Comparison of ENCODE assay signal across 1 cellular context in genomic region chr6:110873981-110874879, GRCh38.
A peak's percentile ranks its signal among the peaks of the same experiment; 100 is the strongest.
TF ChIP-seq lines count a peak whose summit lies in the region.

Gene AMD1 (plus strand): TSS chr6:110874785. CDS start chr6:110875106, 321 bp downstream.

TF ChIP-seq in HepG2, 621 proteins besides CTCF, POLR2A, EP300 and RAD21 (continued from another document and continues in another):
- TF ChIP-seq MTA1 (CRISPR knock-in tag; IDR thresholded peaks at IDR 0.05; ENCODE audit: borderline replicate concordance): no peak
- TF ChIP-seq MXD3 (CRISPR knock-in tag; IDR thresholded peaks at IDR 0.05): no peak; the same call in 1 of the 2 replicates
- no peak for TF ChIP-seq TCF12 (IDR thresholded peaks at IDR 0.05)
- TF ChIP-seq TCF12 (CRISPR knock-in tag; IDR thresholded peaks at IDR 0.05): no peak
- TF ChIP-seq, protein P1, sequence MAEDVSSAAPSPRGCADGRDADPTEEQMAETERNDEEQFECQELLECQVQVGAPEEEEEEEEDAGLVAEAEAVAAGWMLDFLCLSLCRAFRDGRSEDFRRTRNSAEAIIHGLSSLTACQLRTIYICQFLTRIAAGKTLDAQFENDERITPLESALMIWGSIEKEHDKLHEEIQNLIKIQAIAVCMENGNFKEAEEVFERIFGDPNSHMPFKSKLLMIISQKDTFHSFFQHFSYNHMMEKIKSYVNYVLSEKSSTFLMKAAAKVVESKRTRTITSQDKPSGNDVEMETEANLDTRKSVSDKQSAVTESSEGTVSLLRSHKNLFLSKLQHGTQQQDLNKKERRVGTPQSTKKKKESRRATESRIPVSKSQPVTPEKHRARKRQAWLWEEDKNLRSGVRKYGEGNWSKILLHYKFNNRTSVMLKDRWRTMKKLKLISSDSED (CRISPR knock-in tag; IDR thresholded peaks at IDR 0.05): no peak
- no peak for TF ChIP-seq SMYD3 (CRISPR knock-in tag; IDR thresholded peaks at IDR 0.05)
- TF ChIP-seq MAFF (IDR thresholded peaks at IDR 0.05; ENCODE audit: low read depth, low read length): peak; percentile 34; the same call in 1 of the 2 replicates
- peak; percentile 75; the same call in 1 of the 2 replicates for TF ChIP-seq KAT7 (CRISPR knock-in tag; IDR thresholded peaks at IDR 0.05; ENCODE audit: borderline replicate concordance)
- TF ChIP-seq GRHL1 (CRISPR knock-in tag; conservative IDR thresholded peaks at IDR 0.05): no peak
- peak; percentile 96; the same call in 1 of the 2 replicates for TF ChIP-seq PBX3 (CRISPR knock-in tag; IDR thresholded peaks at IDR 0.05; ENCODE audit: borderline replicate concordance)
- TF ChIP-seq, protein P2, sequence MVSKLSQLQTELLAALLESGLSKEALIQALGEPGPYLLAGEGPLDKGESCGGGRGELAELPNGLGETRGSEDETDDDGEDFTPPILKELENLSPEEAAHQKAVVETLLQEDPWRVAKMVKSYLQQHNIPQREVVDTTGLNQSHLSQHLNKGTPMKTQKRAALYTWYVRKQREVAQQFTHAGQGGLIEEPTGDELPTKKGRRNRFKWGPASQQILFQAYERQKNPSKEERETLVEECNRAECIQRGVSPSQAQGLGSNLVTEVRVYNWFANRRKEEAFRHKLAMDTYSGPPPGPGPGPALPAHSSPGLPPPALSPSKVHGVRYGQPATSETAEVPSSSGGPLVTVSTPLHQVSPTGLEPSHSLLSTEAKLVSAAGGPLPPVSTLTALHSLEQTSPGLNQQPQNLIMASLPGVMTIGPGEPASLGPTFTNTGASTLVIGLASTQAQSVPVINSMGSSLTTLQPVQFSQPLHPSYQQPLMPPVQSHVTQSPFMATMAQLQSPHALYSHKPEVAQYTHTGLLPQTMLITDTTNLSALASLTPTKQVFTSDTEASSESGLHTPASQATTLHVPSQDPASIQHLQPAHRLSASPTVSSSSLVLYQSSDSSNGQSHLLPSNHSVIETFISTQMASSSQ (IDR thresholded peaks at IDR 0.05; ENCODE audit: low read depth): no peak
- TF ChIP-seq, protein P2 (CRISPR knock-in tag; IDR thresholded peaks at IDR 0.05; ENCODE audit: borderline replicate concordance): peak; percentile 54; the same call in 1 of the 2 replicates
- TF ChIP-seq ZEB1 (IDR thresholded peaks at IDR 0.05; ENCODE audit: insufficient replicate concordance, low read depth): peak; percentile 59
- peak; percentile 68 for TF ChIP-seq ZNF3 (CRISPR knock-in tag; IDR thresholded peaks at IDR 0.05)
- peak; percentile 98 for TF ChIP-seq YY1 (IDR thresholded peaks at IDR 0.05; ENCODE audit: insufficient read depth, insufficient replicate concordance, low read depth, low read length)
- TF ChIP-seq, protein P3, sequence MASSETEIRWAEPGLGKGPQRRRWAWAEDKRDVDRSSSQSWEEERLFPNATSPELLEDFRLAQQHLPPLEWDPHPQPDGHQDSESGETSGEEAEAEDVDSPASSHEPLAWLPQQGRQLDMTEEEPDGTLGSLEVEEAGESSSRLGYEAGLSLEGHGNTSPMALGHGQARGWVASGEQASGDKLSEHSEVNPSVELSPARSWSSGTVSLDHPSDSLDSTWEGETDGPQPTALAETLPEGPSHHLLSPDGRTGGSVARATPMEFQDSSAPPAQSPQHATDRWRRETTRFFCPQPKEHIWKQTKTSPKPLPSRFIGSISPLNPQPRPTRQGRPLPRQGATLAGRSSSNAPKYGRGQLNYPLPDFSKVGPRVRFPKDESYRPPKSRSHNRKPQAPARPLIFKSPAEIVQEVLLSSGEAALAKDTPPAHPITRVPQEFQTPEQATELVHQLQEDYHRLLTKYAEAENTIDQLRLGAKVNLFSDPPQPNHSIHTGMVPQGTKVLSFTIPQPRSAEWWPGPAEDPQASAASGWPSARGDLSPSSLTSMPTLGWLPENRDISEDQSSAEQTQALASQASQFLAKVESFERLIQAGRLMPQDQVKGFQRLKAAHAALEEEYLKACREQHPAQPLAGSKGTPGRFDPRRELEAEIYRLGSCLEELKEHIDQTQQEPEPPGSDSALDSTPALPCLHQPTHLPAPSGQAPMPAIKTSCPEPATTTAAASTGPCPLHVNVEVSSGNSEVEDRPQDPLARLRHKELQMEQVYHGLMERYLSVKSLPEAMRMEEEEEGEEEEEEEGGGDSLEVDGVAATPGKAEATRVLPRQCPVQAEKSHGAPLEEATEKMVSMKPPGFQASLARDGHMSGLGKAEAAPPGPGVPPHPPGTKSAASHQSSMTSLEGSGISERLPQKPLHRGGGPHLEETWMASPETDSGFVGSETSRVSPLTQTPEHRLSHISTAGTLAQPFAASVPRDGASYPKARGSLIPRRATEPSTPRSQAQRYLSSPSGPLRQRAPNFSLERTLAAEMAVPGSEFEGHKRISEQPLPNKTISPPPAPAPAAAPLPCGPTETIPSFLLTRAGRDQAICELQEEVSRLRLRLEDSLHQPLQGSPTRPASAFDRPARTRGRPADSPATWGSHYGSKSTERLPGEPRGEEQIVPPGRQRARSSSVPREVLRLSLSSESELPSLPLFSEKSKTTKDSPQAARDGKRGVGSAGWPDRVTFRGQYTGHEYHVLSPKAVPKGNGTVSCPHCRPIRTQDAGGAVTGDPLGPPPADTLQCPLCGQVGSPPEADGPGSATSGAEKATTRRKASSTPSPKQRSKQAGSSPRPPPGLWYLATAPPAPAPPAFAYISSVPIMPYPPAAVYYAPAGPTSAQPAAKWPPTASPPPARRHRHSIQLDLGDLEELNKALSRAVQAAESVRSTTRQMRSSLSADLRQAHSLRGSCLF (CRISPR knock-in tag; IDR thresholded peaks at IDR 0.05; ENCODE audit: borderline replicate concordance): peak; percentile 26; the same call in 1 of the 2 replicates
- TF ChIP-seq, protein P4, sequence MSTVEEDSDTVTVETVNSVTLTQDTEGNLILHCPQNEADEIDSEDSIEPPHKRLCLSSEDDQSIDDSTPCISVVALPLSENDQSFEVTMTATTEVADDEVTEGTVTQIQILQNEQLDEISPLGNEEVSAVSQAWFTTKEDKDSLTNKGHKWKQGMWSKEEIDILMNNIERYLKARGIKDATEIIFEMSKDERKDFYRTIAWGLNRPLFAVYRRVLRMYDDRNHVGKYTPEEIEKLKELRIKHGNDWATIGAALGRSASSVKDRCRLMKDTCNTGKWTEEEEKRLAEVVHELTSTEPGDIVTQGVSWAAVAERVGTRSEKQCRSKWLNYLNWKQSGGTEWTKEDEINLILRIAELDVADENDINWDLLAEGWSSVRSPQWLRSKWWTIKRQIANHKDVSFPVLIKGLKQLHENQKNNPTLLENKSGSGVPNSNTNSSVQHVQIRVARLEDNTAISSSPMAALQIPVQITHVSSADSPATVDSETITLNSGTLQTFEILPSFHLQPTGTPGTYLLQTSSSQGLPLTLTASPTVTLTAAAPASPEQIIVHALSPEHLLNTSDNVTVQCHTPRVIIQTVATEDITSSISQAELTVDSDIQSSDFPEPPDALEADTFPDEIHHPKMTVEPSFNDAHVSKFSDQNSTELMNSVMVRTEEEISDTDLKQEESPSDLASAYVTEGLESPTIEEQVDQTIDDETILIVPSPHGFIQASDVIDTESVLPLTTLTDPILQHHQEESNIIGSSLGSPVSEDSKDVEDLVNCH (CRISPR knock-in tag; IDR thresholded peaks at IDR 0.05): no peak
- no peak; the same call in none of the 2 replicates for TF ChIP-seq BRD4 (CRISPR knock-in tag; IDR thresholded peaks at IDR 0.05)
- no peak for TF ChIP-seq ZNF569 (CRISPR knock-in tag; IDR thresholded peaks at IDR 0.05; ENCODE audit: borderline replicate concordance)
- no peak for TF ChIP-seq ZNF777 (CRISPR knock-in tag; IDR thresholded peaks at IDR 0.05)
- peak; percentile 51; the same call in 1 of the 2 replicates for TF ChIP-seq PHF20 (CRISPR knock-in tag; IDR thresholded peaks at IDR 0.05)
- peak; percentile 81; the same call in 1 of the 2 replicates for TF ChIP-seq LBX2 (CRISPR knock-in tag; IDR thresholded peaks at IDR 0.05; ENCODE audit: borderline replicate concordance)
- no peak for TF ChIP-seq ZNF678 (CRISPR knock-in tag; IDR thresholded peaks at IDR 0.05)
- peak; percentile 51 for TF ChIP-seq MED8 (CRISPR knock-in tag; IDR thresholded peaks at IDR 0.05; ENCODE audit: insufficient replicate concordance)
- peak; percentile 91 for TF ChIP-seq KLF6 (CRISPR knock-in tag; IDR thresholded peaks at IDR 0.05)
- no peak for TF ChIP-seq HNRNPH1 (optimal IDR thresholded peaks at IDR 0.05; ENCODE audit: low read depth, low read length)
- 0 out of 2 replicates have a peak, but pooled peaks have one; percentile 41 for TF ChIP-seq HOXD1 (CRISPR knock-in tag; IDR thresholded peaks at IDR 0.05)
- peak; percentile 61 for TF ChIP-seq CBX1 (IDR thresholded peaks at IDR 0.05; ENCODE audit: low read depth)
- TF ChIP-seq, protein P5, sequence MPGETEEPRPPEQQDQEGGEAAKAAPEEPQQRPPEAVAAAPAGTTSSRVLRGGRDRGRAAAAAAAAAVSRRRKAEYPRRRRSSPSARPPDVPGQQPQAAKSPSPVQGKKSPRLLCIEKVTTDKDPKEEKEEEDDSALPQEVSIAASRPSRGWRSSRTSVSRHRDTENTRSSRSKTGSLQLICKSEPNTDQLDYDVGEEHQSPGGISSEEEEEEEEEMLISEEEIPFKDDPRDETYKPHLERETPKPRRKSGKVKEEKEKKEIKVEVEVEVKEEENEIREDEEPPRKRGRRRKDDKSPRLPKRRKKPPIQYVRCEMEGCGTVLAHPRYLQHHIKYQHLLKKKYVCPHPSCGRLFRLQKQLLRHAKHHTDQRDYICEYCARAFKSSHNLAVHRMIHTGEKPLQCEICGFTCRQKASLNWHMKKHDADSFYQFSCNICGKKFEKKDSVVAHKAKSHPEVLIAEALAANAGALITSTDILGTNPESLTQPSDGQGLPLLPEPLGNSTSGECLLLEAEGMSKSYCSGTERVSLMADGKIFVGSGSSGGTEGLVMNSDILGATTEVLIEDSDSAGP (CRISPR knock-in tag; IDR thresholded peaks at IDR 0.05; ENCODE audit: borderline replicate concordance): no peak; the same call in 1 of the 2 replicates
- TF ChIP-seq GLI4 (CRISPR knock-in tag; IDR thresholded peaks at IDR 0.05; ENCODE audit: borderline replicate concordance): no peak
- no peak for TF ChIP-seq ZNF772 (CRISPR knock-in tag; IDR thresholded peaks at IDR 0.05)
- TF ChIP-seq, protein P6, sequence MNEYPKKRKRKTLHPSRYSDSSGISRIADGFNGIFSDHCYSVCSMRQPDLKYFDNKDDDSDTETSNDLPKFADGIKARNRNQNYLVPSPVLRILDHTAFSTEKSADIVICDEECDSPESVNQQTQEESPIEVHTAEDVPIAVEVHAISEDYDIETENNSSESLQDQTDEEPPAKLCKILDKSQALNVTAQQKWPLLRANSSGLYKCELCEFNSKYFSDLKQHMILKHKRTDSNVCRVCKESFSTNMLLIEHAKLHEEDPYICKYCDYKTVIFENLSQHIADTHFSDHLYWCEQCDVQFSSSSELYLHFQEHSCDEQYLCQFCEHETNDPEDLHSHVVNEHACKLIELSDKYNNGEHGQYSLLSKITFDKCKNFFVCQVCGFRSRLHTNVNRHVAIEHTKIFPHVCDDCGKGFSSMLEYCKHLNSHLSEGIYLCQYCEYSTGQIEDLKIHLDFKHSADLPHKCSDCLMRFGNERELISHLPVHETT (CRISPR knock-in tag; conservative IDR thresholded peaks at IDR 0.05): no peak
- peak; percentile 94 for TF ChIP-seq ERF (CRISPR knock-in tag; IDR thresholded peaks at IDR 0.05)
- TF ChIP-seq ZNF746 (CRISPR knock-in tag; IDR thresholded peaks at IDR 0.05): no peak
- no peak for TF ChIP-seq ZNF782 (CRISPR knock-in tag; IDR thresholded peaks at IDR 0.05; ENCODE audit: borderline replicate concordance)
- TF ChIP-seq ZNF841 (CRISPR knock-in tag; IDR thresholded peaks at IDR 0.05; ENCODE audit: borderline replicate concordance): no peak
- no peak; the same call in 1 of the 2 replicates for TF ChIP-seq ZFP90 (CRISPR knock-in tag; IDR thresholded peaks at IDR 0.05; ENCODE audit: borderline replicate concordance)
- TF ChIP-seq SMAD9 (CRISPR knock-in tag; IDR thresholded peaks at IDR 0.05): no peak
- peak; percentile 32; the same call in 1 of the 2 replicates for TF ChIP-seq ZNF367 (CRISPR knock-in tag; IDR thresholded peaks at IDR 0.05; ENCODE audit: borderline replicate concordance)
